In genomic region chr17:50708050-50709000, GRCh38 we compare ENCODE assay signal across 9 cellular contexts. TPM values are rescaled to one million over a fixed set of nuclear protein-coding genes. Genes with fewer than 3 reads are reported as not detected.
DNase-seq lines count a peak whose midpoint lies in the region; ATAC-seq and TF ChIP-seq lines count a peak whose summit lies in the region.
"Had no signal": no experiment of that assay in that cellular context is flagged by ENCODE, and none has a peak within 500 bp of the region (broad histone marks: within the 10 kb centered on the region; RNA-seq: fewer than 3 reads in every experiment).

No MANE protein-coding gene starts in this region.

- peak overlapping the region; percentile 76 for H3K4me2 ChIP-seq in mammary epithelial cell (ENCODE audit: insufficient read depth, low read depth, low read length)

- peaks cover 14% of the 10 kb centered on the region for H3K4me1 ChIP-seq in mammary epithelial cell (ENCODE audit: insufficient read depth, low read length)

- no peaks in the 10 kb centered on the region for H3K36me3 ChIP-seq in mammary epithelial cell (ENCODE audit: insufficient read depth, low read length)

- peaks cover 5% of the 10 kb centered on the region for H3K27me3 Mint-ChIP-seq in activated CD4-positive, alpha-beta T cell treated with anti-CD3 and anti-CD28 coated beads, Interleukin-2, amount 10 ng/mL, durations not matched to agents 7 days and 5 days

- in situ Hi-C loops in mammary epithelial cell (cut with MboI; ENCODE audit: low sequenced_read_pairs in 2 of 2), result no loop called here
- in situ Hi-C loops in ACHN (cut with HindIII; ENCODE audit: low pct_ligation_motif_present, low pct_unique_long_range_greater_than_20kb, low sequenced_read_pairs), result no loop called here

- H3K27ac ChIP-seq in mammary epithelial cell (ENCODE audit: insufficient read depth, low read depth, low read length), result peak overlapping the region; percentile 98

- peaks cover 17% of the 10 kb centered on the region for H3K36me3 Mint-ChIP-seq in activated CD4-positive, alpha-beta T cell treated with anti-CD3 and anti-CD28 coated beads, Interleukin-2, amount 10 ng/mL, durations not matched to agents 7 days and 5 days (ENCODE audit: low read depth)

- WGBS in mammary epithelial cell (ENCODE audit: low coverage, missing lambda C conversion rate), result 7% methylated on average over 6 of the region's 6 CpGs

- peaks cover 58% of the 10 kb centered on the region for H3K79me2 ChIP-seq in mammary epithelial cell (ENCODE audit: insufficient read depth, low read length)

- CTCF ChIA-PET in activated CD4-positive, alpha-beta T cell treated with anti-CD3 and anti-CD28 coated beads, Interleukin-2, amount 10 ng/mL, durations not matched to agents 7 days and 5 days (lab: Charles Lee), result interaction anchor here (1.2 kb wide), 1 partner anchor 234 kb away, joined by 3 read pairs; no protein-coding TSS in a partner anchor
- CTCF ChIA-PET in mammary epithelial cell (lab: Charles Lee; ENCODE audit: low non-redundant PET), result interaction anchor here (0.6 kb wide), 1 partner anchor 311 kb away, joined by 3 read pairs; the partner anchor contains the start of gene LRRC59

- H2AFZ ChIP-seq in mammary epithelial cell (ENCODE audit: low read depth, low read length), result peak overlapping the region; percentile 85

- no peaks in the 10 kb centered on the region for H3K27me3 ChIP-seq in mammary epithelial cell (ENCODE audit: insufficient read depth, low read length)

- peak; percentile 14 for DNase-seq in activated CD4-positive, alpha-beta T cell treated with anti-CD3 and anti-CD28 coated beads, Interleukin-2, amount 10 ng/mL, durations not matched to agents 7 days and 5 days
- no peak for DNase-seq in activated CD4-positive, alpha-beta T cell treated with anti-CD3 and anti-CD28 coated beads, Interleukin-2, amount 50 U/mL, for 1 hour
- DNase-seq in NCI-H748 treated with DMSO at 0.1 percent for 48 hours (lab: John Stamatoyannopoulos, UW), result peak; percentile 55
- DNase-seq in mammary epithelial cell, result no peak
- DNase-seq in left lobe of liver (ENCODE audit: low spot score), result no peak
- DNase-seq in superior temporal gyrus (ENCODE audit: extremely low spot score), result peak; percentile 95
- no peak for DNase-seq in ACHN

- TF ChIP-seq CTCF in mammary epithelial cell (conservative IDR thresholded peaks at IDR 0.05 in 1 of 2, IDR thresholded peaks at IDR 0.05 in 1 of 2; ENCODE audit: extremely low read depth in 1 of 2, insufficient read depth in 1 of 2, low read depth in 1 of 2, low read length in 2 of 2), result no peak

- H3K4me3 ChIP-seq in mammary epithelial cell (replicated peaks in 1 of 3; ENCODE audit: insufficient read depth in 1 of 3, low read depth in 2 of 3, low read length in 3 of 3), result peak overlapping the region; percentile 87 to 95 (median 88)

- peak overlapping the region; percentile 97 for H3K9ac ChIP-seq in mammary epithelial cell (ENCODE audit: insufficient read depth, low read length)

- ATAC-seq in left lobe of liver (peak; percentile 8), GM19467 (IDR thresholded peaks at IDR 0.05; ENCODE audit: unreplicated experiment) (no peak)

- peak overlapping the region; percentile 94 for H3K27ac Mint-ChIP-seq in activated CD4-positive, alpha-beta T cell treated with anti-CD3 and anti-CD28 coated beads, Interleukin-2, amount 10 ng/mL, durations not matched to agents 7 days and 5 days

- POLR2A ChIA-PET in activated CD4-positive, alpha-beta T cell treated with anti-CD3 and anti-CD28 coated beads, Interleukin-2, amount 10 ng/mL, durations not matched to agents 7 days and 5 days (lab: Charles Lee), result no interaction called here

- H3K4me1 Mint-ChIP-seq in activated CD4-positive, alpha-beta T cell treated with anti-CD3 and anti-CD28 coated beads, Interleukin-2, amount 10 ng/mL, durations not matched to agents 7 days and 5 days, result peaks cover 54% of the 10 kb centered on the region

- dilution Hi-C loops in mammary epithelial cell (cut with HindIII; ENCODE audit: low sequenced_read_pairs), result no loop called here

- H3K4me3 Mint-ChIP-seq in activated CD4-positive, alpha-beta T cell treated with anti-CD3 and anti-CD28 coated beads, Interleukin-2, amount 10 ng/mL, durations not matched to agents 7 days and 5 days, result peak overlapping the region; percentile 96

- no peaks in the 10 kb centered on the region for H3K9me3 ChIP-seq in mammary epithelial cell (replicated peaks; ENCODE audit: insufficient read depth, low read length)

- BruUV-seq in mammary epithelial cell (replicated peaks; lab: Mats Ljungman, UMichigan), result TSS peak; percentile 93

- no peaks in the 10 kb centered on the region for H3K9me3 Mint-ChIP-seq in activated CD4-positive, alpha-beta T cell treated with anti-CD3 and anti-CD28 coated beads, Interleukin-2, amount 10 ng/mL, durations not matched to agents 7 days and 5 days

- intact Hi-C loops in mammary epithelial cell (cut with micrococcal nuclease), result no loop called here

- no peaks in the 10 kb centered on the region for H4K20me1 ChIP-seq in mammary epithelial cell (ENCODE audit: insufficient read depth, low read length)

RNA-seq across cellular contexts. Expression of gene ANKRD40, which starts 0.6 kb away (rescaled TPM):
- total RNA-seq in activated CD4-positive, alpha-beta T cell treated with anti-CD3 and anti-CD28 coated beads, Interleukin-2, amount 10 ng/mL, durations not matched to agents 7 days and 5 days, result 10 to 100 TPM; 31.1 to 34.2 TPM
- total RNA-seq in mammary epithelial cell (10 to 100 TPM; 36.3 to 38.5 TPM), left lobe of liver (15.6 TPM)
- polyA plus RNA-seq in mammary epithelial cell, result 28.3 TPM
- polyA minus RNA-seq in mammary epithelial cell, result 30.4 TPM

RNA-seq across cellular contexts. Expression of gene LUC7L3, which starts 11.1 kb away (rescaled TPM):
- total RNA-seq in activated CD4-positive, alpha-beta T cell treated with anti-CD3 and anti-CD28 coated beads, Interleukin-2, amount 10 ng/mL, durations not matched to agents 7 days and 5 days, result 100 to 1,000 TPM; 108 to 139 TPM
- total RNA-seq in mammary epithelial cell (10 to 100 TPM; 13.5 to 83.9 TPM), left lobe of liver (43.6 TPM)
- 54.1 TPM for polyA plus RNA-seq in mammary epithelial cell
- polyA minus RNA-seq in mammary epithelial cell, result 21.9 TPM

RNA-seq across cellular contexts. Expression of gene ANKRD40CL, which starts 59.0 kb away (rescaled TPM):
- total RNA-seq in activated CD4-positive, alpha-beta T cell treated with anti-CD3 and anti-CD28 coated beads, Interleukin-2, amount 10 ng/mL, durations not matched to agents 7 days and 5 days, result not detected
- not detected for total RNA-seq in mammary epithelial cell
- not detected for polyA plus RNA-seq in mammary epithelial cell
- polyA minus RNA-seq in mammary epithelial cell, result not detected
- not detected for total RNA-seq in left lobe of liver
- total RNA-seq: glomerular endothelial cell had no signal

Comparison
In these comparisons a context has a peak if more than half of its experiments do, and no peak if none do; other contexts are left out.
1. DNase-seq: peak in activated CD4-positive, alpha-beta T cell treated with anti-CD3 and anti-CD28 coated beads, Interleukin-2, amount 10 ng/mL, durations not matched to agents 7 days and 5 days (single experiment), NCI-H748 treated with DMSO at 0.1 percent for 48 hours (single experiment) and superior temporal gyrus (single experiment); none in activated CD4-positive, alpha-beta T cell treated with anti-CD3 and anti-CD28 coated beads, Interleukin-2, amount 50 U/mL, for 1 hour (single experiment), mammary epithelial cell (single experiment), left lobe of liver (single experiment) and ACHN (single experiment).